Comparison of ENCODE assay signal across 12 cellular contexts in genomic region chrX:134821370-134821769, GRCh38. TPM values are rescaled to one million over a fixed set of nuclear protein-coding genes. Genes with fewer than 3 reads are reported as not detected.
DNase-seq lines count a peak whose midpoint lies in the region; ATAC-seq and TF ChIP-seq lines count a peak whose summit lies in the region.
"Had no signal": no experiment of that assay in that cellular context is flagged by ENCODE, and none has a peak within 500 bp of the region (broad histone marks: within the 10 kb centered on the region; RNA-seq: fewer than 3 reads in every experiment).

No MANE protein-coding gene starts in this region.

- H2BK120ac ChIP-seq in mesendoderm (ENCODE audit: low read depth, low read length), result no peak overlapping the region

- H2AK5ac ChIP-seq in mesendoderm (ENCODE audit: low read length), result no peak overlapping the region

- H4K5ac ChIP-seq in mesendoderm (ENCODE audit: low read length), result no peak overlapping the region

- no peak overlapping the region for H3K18ac ChIP-seq in mesendoderm (ENCODE audit: low read length)

- H3K36me3 Mint-ChIP-seq in CD14-positive monocyte, result peaks cover 0 to 13% of the 10 kb centered on the region in 2 donors
- H3K36me3 Mint-ChIP-seq in dendritic cell treated with granulocyte-macrophage colony-stimulating factor and Interleukin-4, amounts not matched to agents 40 ng/mL and 50 ng/mL, for 4 days (ENCODE audit: low read depth), result peaks cover 7% of the 10 kb centered on the region
- H3K36me3 Mint-ChIP-seq in activated T-helper 2 cell treated with anti-CD3 and anti-CD28 coated beads, Interferon-gamma antibody, Interleukin-2, Interleukin-4, amounts not matched to agents 10 μg/mL and 5 μg/mL and 100 μg/mL, durations not matched to agents 14 hours and 24 hours and 36 hours (ENCODE audit: low read depth), result peaks cover 12% of the 10 kb centered on the region

- H3K27me3 ChIP-seq in HUES64 (ENCODE audit: insufficient read depth, low read length) (no peaks in the 10 kb centered on the region), mesendoderm (ENCODE audit: insufficient read depth, low read length, poor library complexity) (no peaks in the 10 kb centered on the region)

- H3K79me2 ChIP-seq in mesendoderm (ENCODE audit: control insufficient read depth, insufficient read depth, low read length), result no peaks in the 10 kb centered on the region

- H3K4me1 ChIP-seq in HUES64 (ENCODE audit: insufficient read depth, low read length) (peaks cover 6% of the 10 kb centered on the region; the same call in 1 of the 2 replicates), mesendoderm (ENCODE audit: control insufficient read depth, low read depth, low read length) (no peaks in the 10 kb centered on the region)

- H3K4me3 Mint-ChIP-seq in CD14-positive monocyte, result no peak overlapping the region
- H3K4me3 Mint-ChIP-seq in dendritic cell treated with granulocyte-macrophage colony-stimulating factor and Interleukin-4, amounts not matched to agents 40 ng/mL and 50 ng/mL, for 4 days, result no peak overlapping the region
- H3K4me3 Mint-ChIP-seq in activated T-helper 2 cell treated with anti-CD3 and anti-CD28 coated beads, Interferon-gamma antibody, Interleukin-2, Interleukin-4, amounts not matched to agents 10 μg/mL and 5 μg/mL and 100 μg/mL, durations not matched to agents 14 hours and 24 hours and 36 hours (ENCODE audit: low read depth), result no peak overlapping the region
- H3K4me3 Mint-ChIP-seq: T-helper 2 cell treated with Interferon-gamma antibody and Interleukin-4, amounts not matched to agents 5 μg/mL and 100 μg/mL, for 36 hours had no signal

- WGBS in HUES64, result 34% methylated on average over 3 of the region's 3 CpGs
- no CpG with 5 or more reads among the region's 3 CpGs for WGBS in mesendoderm (ENCODE audit: extremely low coverage, insufficient coverage, low lambda C conversion rate)

- no peak for TF ChIP-seq CTCF in CD14-positive monocyte (IDR thresholded peaks at IDR 0.05)

- peak overlapping the region; percentile 40; the same call in 1 of the 2 replicates for H3K27ac ChIP-seq in HUES64 (ENCODE audit: low read depth, low read length)
- H3K27ac ChIP-seq in mesendoderm (ENCODE audit: low read depth, low read length), result peak overlapping the region; percentile 71

- ATAC-seq in GM21360 (IDR thresholded peaks at IDR 0.05; ENCODE audit: unreplicated experiment) (no peak), GM19397 (IDR thresholded peaks at IDR 0.05; ENCODE audit: unreplicated experiment) (no peak), HG03469 (IDR thresholded peaks at IDR 0.05; ENCODE audit: unreplicated experiment) (no peak)

- no peaks in the 10 kb centered on the region for H3K9me3 ChIP-seq in HUES64 (ENCODE audit: insufficient read depth, low read depth, low read length)

- DNase-seq in CD14-positive monocyte (ENCODE audit: low spot score) (no peak), mesendoderm (peak; percentile 89)
- DNase-seq in activated T-helper 2 cell treated with anti-CD3 and anti-CD28 coated beads, Interferon-gamma antibody, Interleukin-2, Interleukin-4, amounts not matched to agents 10 μg/mL and 5 μg/mL and 100 μg/mL, durations not matched to agents 14 hours and 24 hours and 36 hours (ENCODE audit: low spot score), result no peak
- DNase-seq: activated T-cell treated with anti-CD3 and anti-CD28 coated beads, Interleukin-2, amount 50 U/mL, for 48 hours; NCI-H446 treated with DMSO at 0.1 percent for 48 hours; stimulated activated naive CD4-positive, alpha-beta T cell treated with Interleukin-2 at 50 U/mL for 16 hours had no signal

- peaks cover 0 to 4% (median 0%) of the 10 kb centered on the region in 3 donors for H3K27me3 Mint-ChIP-seq in CD14-positive monocyte (ENCODE audit: low read depth in 3 of 3)
- H3K27me3 Mint-ChIP-seq in dendritic cell treated with granulocyte-macrophage colony-stimulating factor and Interleukin-4, amounts not matched to agents 40 ng/mL and 50 ng/mL, for 4 days, result no peaks in the 10 kb centered on the region
- no peaks in the 10 kb centered on the region for H3K27me3 Mint-ChIP-seq in activated T-helper 2 cell treated with anti-CD3 and anti-CD28 coated beads, Interferon-gamma antibody, Interleukin-2, Interleukin-4, amounts not matched to agents 10 μg/mL and 5 μg/mL and 100 μg/mL, durations not matched to agents 14 hours and 24 hours and 36 hours (ENCODE audit: low read depth)

- H3K9me3 Mint-ChIP-seq in CD14-positive monocyte, result no peaks in the 10 kb centered on the region
- H3K9me3 Mint-ChIP-seq in dendritic cell treated with granulocyte-macrophage colony-stimulating factor and Interleukin-4, amounts not matched to agents 40 ng/mL and 50 ng/mL, for 4 days, result no peaks in the 10 kb centered on the region
- H3K9me3 Mint-ChIP-seq in activated T-helper 2 cell treated with anti-CD3 and anti-CD28 coated beads, Interferon-gamma antibody, Interleukin-2, Interleukin-4, amounts not matched to agents 10 μg/mL and 5 μg/mL and 100 μg/mL, durations not matched to agents 14 hours and 24 hours and 36 hours, result no peaks in the 10 kb centered on the region
- H3K9me3 Mint-ChIP-seq: T-helper 2 cell treated with Interferon-gamma antibody and Interleukin-4, amounts not matched to agents 5 μg/mL and 100 μg/mL, for 36 hours had no signal

- no peak overlapping the region for H2BK15ac ChIP-seq in mesendoderm (replicated peaks; ENCODE audit: low read depth)

- H3K9ac ChIP-seq in HUES64 (ENCODE audit: low read depth, low read length) (no peak overlapping the region), mesendoderm (ENCODE audit: low read length) (peak overlapping the region; percentile 41)

- H3K27ac Mint-ChIP-seq in CD14-positive monocyte, result peak overlapping the region; percentile 21 to 86 (median 72)
- H3K27ac Mint-ChIP-seq in dendritic cell treated with granulocyte-macrophage colony-stimulating factor and Interleukin-4, amounts not matched to agents 40 ng/mL and 50 ng/mL, for 4 days, result peak overlapping the region; percentile 39
- no peak overlapping the region for H3K27ac Mint-ChIP-seq in activated T-helper 2 cell treated with anti-CD3 and anti-CD28 coated beads, Interferon-gamma antibody, Interleukin-2, Interleukin-4, amounts not matched to agents 10 μg/mL and 5 μg/mL and 100 μg/mL, durations not matched to agents 14 hours and 24 hours and 36 hours
- H3K27ac Mint-ChIP-seq: T-helper 2 cell treated with Interferon-gamma antibody and Interleukin-4, amounts not matched to agents 5 μg/mL and 100 μg/mL, for 36 hours had no signal

- H3K4me1 Mint-ChIP-seq in CD14-positive monocyte, result peaks cover 15% of the 10 kb centered on the region
- H3K4me1 Mint-ChIP-seq in dendritic cell treated with granulocyte-macrophage colony-stimulating factor and Interleukin-4, amounts not matched to agents 40 ng/mL and 50 ng/mL, for 4 days (ENCODE audit: low read depth), result peaks cover 6% of the 10 kb centered on the region
- peaks cover 10% of the 10 kb centered on the region for H3K4me1 Mint-ChIP-seq in activated T-helper 2 cell treated with anti-CD3 and anti-CD28 coated beads, Interferon-gamma antibody, Interleukin-2, Interleukin-4, amounts not matched to agents 10 μg/mL and 5 μg/mL and 100 μg/mL, durations not matched to agents 14 hours and 24 hours and 36 hours (ENCODE audit: low read depth)

- no peaks in the 10 kb centered on the region for H3K36me3 ChIP-seq in HUES64 (ENCODE audit: insufficient read depth, low read length)
- H3K36me3 ChIP-seq in mesendoderm (ENCODE audit: control insufficient read depth, insufficient read depth, low read length), result no peaks in the 10 kb centered on the region

- peak overlapping the region; percentile 61 for H3K56ac ChIP-seq in mesendoderm (ENCODE audit: low read length)

- H3K4ac ChIP-seq in mesendoderm (ENCODE audit: low read depth, low read length), result no peak overlapping the region

- H4K8ac ChIP-seq in mesendoderm (ENCODE audit: low read depth, low read length), result peak overlapping the region; percentile 39

- no peaks in the 10 kb centered on the region for H3K79me1 ChIP-seq in mesendoderm (ENCODE audit: low read length)

- no peak overlapping the region for H3K23ac ChIP-seq in mesendoderm (ENCODE audit: low read length)

- intact Hi-C loops in CD14-positive monocyte (cut with micrococcal nuclease), result no loop called here
- intact Hi-C loops in dendritic cell treated with granulocyte-macrophage colony-stimulating factor and Interleukin-4, amounts not matched to agents 40 ng/mL and 50 ng/mL, for 4 days (cut with micrococcal nuclease), result no loop called here
- intact Hi-C loops in activated T-helper 2 cell treated with anti-CD3 and anti-CD28 coated beads, Interferon-gamma antibody, Interleukin-2, Interleukin-4, amounts not matched to agents 10 μg/mL and 5 μg/mL and 100 μg/mL, durations not matched to agents 14 hours and 24 hours and 36 hours (cut with micrococcal nuclease), result no loop called here

- no peak overlapping the region for H2BK5ac ChIP-seq in mesendoderm (ENCODE audit: low read length)

- no peak overlapping the region for H3K4me3 ChIP-seq in HUES64 (ENCODE audit: low read length)
- H3K4me3 ChIP-seq in mesendoderm (ENCODE audit: low read length), result no peak overlapping the region

- H3K4me2 ChIP-seq in mesendoderm (ENCODE audit: low read length), result no peak overlapping the region

RNA-seq across cellular contexts. Expression of gene PABIR2, which starts 24.4 kb away (rescaled TPM):
- 1 to 10 TPM; 2.2 to 2.3 TPM for polyA plus RNA-seq in CD14-positive monocyte
- 24.0 TPM for polyA plus RNA-seq in HUES64 (2013, experiment 1 of 2)
- 21.0 TPM for polyA plus RNA-seq in HUES64 (2013, experiment 2 of 2)
- 19.2 TPM for polyA plus RNA-seq in mesendoderm (2013, experiment 1 of 2)
- polyA plus RNA-seq in mesendoderm (2013, experiment 2 of 2), result 19.9 TPM
- total RNA-seq in activated T-helper 2 cell treated with anti-CD3 and anti-CD28 coated beads, Interferon-gamma antibody, Interleukin-2, Interleukin-4, amounts not matched to agents 10 μg/mL and 5 μg/mL and 100 μg/mL, durations not matched to agents 14 hours and 24 hours and 36 hours, result 34.8 and 39.4 TPM in 2 replicates
